22 cellular contexts compared by ENCODE assay signal in genomic region chrX:2831471-2832228, GRCh38. TPM values are rescaled to one million over a fixed set of nuclear protein-coding genes. Genes with fewer than 3 reads are reported as not detected.
DNase-seq lines count a peak whose midpoint lies in the region; ATAC-seq, FAIRE-seq and TF ChIP-seq lines count a peak whose summit lies in the region.
"Had no signal": no experiment of that assay in that cellular context is flagged by ENCODE, and none has a peak within 500 bp of the region (broad histone marks: within the 10 kb centered on the region; RNA-seq: fewer than 3 reads in every experiment).

No MANE protein-coding gene starts in this region.

- H3K4me3 Mint-ChIP-seq in astrocyte (ENCODE audit: unreplicated experiment) (peak overlapping the region; percentile 75), nephron (peak overlapping the region; percentile 60 to 82 (median 68)), type B pancreatic cell (peak overlapping the region; percentile 60), natural killer cell (no peak overlapping the region)

- peaks cover 7% of the 10 kb centered on the region for H3K4me1 Mint-ChIP-seq in astrocyte (ENCODE audit: low read depth, unreplicated experiment)
- peaks cover 19% of the 10 kb centered on the region for H3K4me1 Mint-ChIP-seq in nephron
- peaks cover 9% of the 10 kb centered on the region for H3K4me1 Mint-ChIP-seq in type B pancreatic cell (ENCODE audit: unreplicated experiment)
- H3K4me1 Mint-ChIP-seq in natural killer cell = no peaks in the 10 kb centered on the region

- H3K4me2 ChIP-seq in astrocyte (ENCODE audit: low read length) = no peak overlapping the region
- H3K4me2 ChIP-seq: KMS-11 had no signal

- POLR2A ChIA-PET in HEK293T (lab: Yijun Ruan, JAX) = no interaction called here

- no peak overlapping the region for H3K4me3 ChIP-seq in astrocyte (ENCODE audit: insufficient read depth, low read depth, low read length)
- H3K4me3 ChIP-seq: GM23248 had no signal

- H3K9me3 ChIP-seq in astrocyte (ENCODE audit: insufficient read depth, low read depth, low read length) = no peaks in the 10 kb centered on the region

- H3K27me3 Mint-ChIP-seq in astrocyte (ENCODE audit: low read depth, unreplicated experiment) = no peaks in the 10 kb centered on the region
- peaks cover 6% of the 10 kb centered on the region for H3K27me3 Mint-ChIP-seq in nephron (ENCODE audit: low read depth)
- peaks cover 10% of the 10 kb centered on the region for H3K27me3 Mint-ChIP-seq in type B pancreatic cell
- H3K27me3 Mint-ChIP-seq in natural killer cell (ENCODE audit: low read depth in 2 of 2) = peaks cover 8 to 49% of the 10 kb centered on the region in 2 donors

- H3K9ac ChIP-seq in astrocyte (ENCODE audit: low read length) = no peak overlapping the region
- H3K9ac ChIP-seq: GM23248, KMS-11 had no signal

- TF ChIP-seq CTCF in astrocyte (IDR thresholded peaks at IDR 0.05; ENCODE audit: insufficient read depth, low read depth, low read length) (no peak), nephron (IDR thresholded peaks at IDR 0.05; ENCODE audit: unreplicated experiment in 3 of 3) (no peak), type B pancreatic cell (conservative IDR thresholded peaks at IDR 0.05) (no peak), natural killer cell (IDR thresholded peaks at IDR 0.05) (no peak)

- CTCF ChIA-PET in HEK293T (lab: Yijun Ruan, JAX) = no interaction called here

- H3K36me3 Mint-ChIP-seq in astrocyte (ENCODE audit: low read depth, unreplicated experiment) (peaks cover 11% of the 10 kb centered on the region), nephron (ENCODE audit: low read depth) (peaks cover 55% of the 10 kb centered on the region), type B pancreatic cell (peaks cover 44% of the 10 kb centered on the region), natural killer cell (no peaks in the 10 kb centered on the region)

- no peaks in the 10 kb centered on the region for H4K20me1 ChIP-seq in astrocyte (ENCODE audit: insufficient read depth, low read length)

- DNase-seq in HEK293T (ENCODE audit: extremely low spot score) = no peak
- DNase-seq in astrocyte (ENCODE audit: low read depth) = no peak
- DNase-seq in type B pancreatic cell (ENCODE audit: extremely low spot score, unreplicated experiment) = peak; percentile 20
- DNase-seq in DMS53 (lab: John Stamatoyannopoulos, UW) = no peak
- no peak for DNase-seq in NCI-H69 (lab: John Stamatoyannopoulos, UW)
- no peak for DNase-seq in natural killer cell
- DNase-seq: COR-L47, DMS79, GM23248, MV-4-11, NCI-H1417 treated with DMSO at 0.1 percent for 48 hours, NCI-H187 treated with DMSO at 0.1 percent for 48 hours, NCI-H2227 treated with DMSO at 0.1 percent for 48 hours, NCI-H510A treated with DMSO at 0.1 percent for 48 hours, NCI-H82, RPMI8226, SHP77 treated with DMSO at 0.1 percent for 48 hours, T-helper 1 cell had no signal

- intact Hi-C loops in natural killer cell (cut with micrococcal nuclease) = no loop called here

- H3K27me3 ChIP-seq in astrocyte (ENCODE audit: insufficient read depth, low read length) = peaks cover 9% of the 10 kb centered on the region

- H3K4me1 ChIP-seq in astrocyte (ENCODE audit: insufficient read depth, low read length) = no peaks in the 10 kb centered on the region

- peak; percentile 81 for FAIRE-seq in astrocyte (lab: Jason Lieb, UNC)

- H3K79me2 ChIP-seq in astrocyte (ENCODE audit: insufficient read depth, low read length) = no peaks in the 10 kb centered on the region

- no peak overlapping the region for H2AFZ ChIP-seq in astrocyte (ENCODE audit: low read depth, low read length)
- H2AFZ ChIP-seq: GM23248 had no signal

- peaks cover 3% of the 10 kb centered on the region for H3K9me3 Mint-ChIP-seq in astrocyte (ENCODE audit: unreplicated experiment)
- peaks cover 11% of the 10 kb centered on the region for H3K9me3 Mint-ChIP-seq in nephron
- H3K9me3 Mint-ChIP-seq in type B pancreatic cell = peaks cover 13% of the 10 kb centered on the region
- no peaks in the 10 kb centered on the region for H3K9me3 Mint-ChIP-seq in natural killer cell

- H3K36me3 ChIP-seq in astrocyte (ENCODE audit: insufficient read depth, low read length) = no peaks in the 10 kb centered on the region

- ATAC-seq in GM19328 (IDR thresholded peaks at IDR 0.05; ENCODE audit: unreplicated experiment) (no peak), natural killer cell (no peak)
- ATAC-seq: HepG2 had no signal

- no peak overlapping the region for H3K27ac ChIP-seq in astrocyte (ENCODE audit: low read depth, low read length)
- H3K27ac ChIP-seq: GM23248, KMS-11 had no signal

- H3K27ac Mint-ChIP-seq in astrocyte (ENCODE audit: unreplicated experiment) (no peak overlapping the region), nephron (no peak overlapping the region), type B pancreatic cell (peak overlapping the region; percentile 14), natural killer cell (no peak overlapping the region)

TF ChIP-seq in HEK293T, 16 proteins besides CTCF, POLR2A, EP300 and RAD21:
- TF ChIP-seq LEF1 (IDR thresholded peaks at IDR 0.05; ENCODE audit: borderline replicate concordance) = no peak
- peak; percentile 10; the same call in 1 of the 2 replicates for TF ChIP-seq PKNOX1 (IDR thresholded peaks at IDR 0.05)
- no peak for TF ChIP-seq SP1 (IDR thresholded peaks at IDR 0.05)

RNA-seq across cellular contexts. Expression of gene GYG2, which starts 2.9 kb away (rescaled TPM):
- 15.5 and 16.3 TPM in 2 replicates for total RNA-seq in astrocyte
- total RNA-seq in type B pancreatic cell (ENCODE audit: low replicate concordance) = 19.7 and 49.2 TPM in 2 replicates
- total RNA-seq in natural killer cell = not detected

Comparison
In these comparisons a context has a peak if more than half of its experiments do, and no peak if none do; other contexts are left out.
1. RNA of gene GYG2, which starts 2.9 kb away (total RNA-seq): 19.7 to 49.2 TPM in type B pancreatic cell and 15.5 to 16.3 TPM in astrocyte; not detected in natural killer cell; every median in the first group is over 10 times any median in the second.